Comparison of ENCODE assay signal across 9 cellular contexts in the genomic region with DNA sequence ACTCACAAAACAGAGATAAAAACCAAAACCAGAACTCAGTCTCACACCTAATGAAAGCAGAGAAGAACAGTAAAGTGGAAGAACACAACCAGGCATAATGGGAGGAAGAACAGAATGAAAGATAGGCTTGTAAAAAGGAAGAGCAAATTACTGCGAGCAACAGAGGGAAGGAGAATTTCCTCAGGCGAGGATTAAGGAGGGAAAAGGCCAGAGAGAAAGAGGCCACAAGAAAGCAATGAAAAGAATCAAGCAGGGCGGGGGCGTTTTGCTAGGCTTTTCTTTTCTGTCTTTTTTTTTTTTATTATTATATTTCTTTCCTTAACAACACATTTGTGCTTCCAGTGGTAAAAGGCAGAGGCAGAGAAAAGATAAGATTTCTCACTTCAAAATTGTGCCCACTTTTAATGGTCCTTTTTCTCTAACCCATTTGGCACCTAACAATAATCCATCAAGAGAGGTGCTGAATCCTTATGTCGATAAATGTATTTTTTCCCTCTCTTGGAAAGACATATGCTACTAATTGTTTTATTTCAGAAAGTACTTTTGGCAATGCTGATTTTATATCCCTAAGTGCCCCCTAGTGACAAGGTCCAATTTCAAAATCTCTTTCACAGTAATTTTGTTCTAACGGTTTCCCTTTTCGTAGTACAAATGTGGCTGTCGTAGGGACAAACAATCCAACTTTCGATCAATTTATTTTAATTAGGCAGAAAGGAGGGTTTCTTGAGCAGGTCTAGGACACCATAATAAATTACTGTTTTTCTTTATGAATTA.
DNase-seq lines count a peak whose midpoint lies in the region; ATAC-seq and TF ChIP-seq lines count a peak whose summit lies in the region.
"Had no signal": no experiment of that assay in that cellular context is flagged by ENCODE, and none has a peak within 500 bp of the region (broad histone marks: within the 10 kb centered on the region; RNA-seq: fewer than 3 reads in every experiment).

No MANE protein-coding gene starts in this region.

- H3K4me3 ChIP-seq in epithelial cell of esophagus (ENCODE audit: low read length): no peak overlapping the region

- no peak for ATAC-seq in GM18519 (IDR thresholded peaks at IDR 0.05; ENCODE audit: low FRiP score, unreplicated experiment)

- TF ChIP-seq CTCF in epithelial cell of esophagus (IDR thresholded peaks at IDR 0.05; ENCODE audit: insufficient read depth, low read depth, low read length, missing control alignments): peak; percentile 31

- peak; percentile 33 for DNase-seq in NCI-H1105 treated with DMSO at 0.1 percent for 48 hours (lab: John Stamatoyannopoulos, UW)
- no peak for DNase-seq in NCI-H1105 (lab: John Stamatoyannopoulos, UW)
- DNase-seq in NCI-H524 (lab: John Stamatoyannopoulos, UW): peak; percentile 14 to 59
- DNase-seq in epithelial cell of esophagus (ENCODE audit: low read depth): peak; percentile 9
- DNase-seq in retina: peak; percentile 18
- DNase-seq in DMS79 treated with DMSO at 0.1 percent for 48 hours (lab: John Stamatoyannopoulos, UW): no peak
- DNase-seq in activated CD4-positive, alpha-beta T cell treated with anti-CD3 and anti-CD28 coated beads, Interleukin-2, amount 50 U/mL, for 48 hours: no peak
- DNase-seq: activated CD8-positive, alpha-beta memory T cell treated with anti-CD3 and anti-CD28 coated beads, Interleukin-2, amount 50 U/mL, for 4 hours had no signal

Comparison
In these comparisons a context has a peak if more than half of its experiments do, and no peak if none do; other contexts are left out.
1. DNase-seq: peak in NCI-H1105 treated with DMSO at 0.1 percent for 48 hours (single experiment), NCI-H524 (2 of 2), epithelial cell of esophagus (single experiment) and retina (single experiment); none in NCI-H1105 (single experiment), DMS79 treated with DMSO at 0.1 percent for 48 hours (single experiment) and activated CD4-positive, alpha-beta T cell treated with anti-CD3 and anti-CD28 coated beads, Interleukin-2, amount 50 U/mL, for 48 hours (0 of 2).